1 cellular context compared by ENCODE assay signal in the genomic region with DNA sequence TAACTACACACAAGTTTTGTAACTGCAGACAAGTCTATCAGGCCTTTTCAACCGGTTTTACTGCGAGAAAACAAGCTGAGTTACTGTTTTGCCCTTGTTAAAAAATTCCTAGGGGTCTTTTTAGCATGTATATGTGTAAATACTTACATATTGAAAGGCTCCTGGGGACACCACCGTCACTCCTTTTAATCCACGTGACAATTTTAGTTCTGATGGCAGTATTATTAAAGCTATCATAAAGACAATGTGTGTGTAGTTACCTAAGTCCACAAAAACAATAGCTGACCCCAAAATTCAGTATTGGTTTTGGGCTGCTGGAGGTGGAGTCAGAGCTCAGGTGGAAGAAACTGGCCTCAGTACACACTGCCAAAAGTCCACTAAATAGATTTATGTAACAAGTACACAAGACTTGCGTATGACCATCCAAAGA.
TF ChIP-seq lines count a peak whose summit lies in the region.

No MANE protein-coding gene starts in this region.

TF ChIP-seq in H1, 55 proteins besides CTCF, POLR2A, EP300 and RAD21:
- TF ChIP-seq SP2 (IDR thresholded peaks at IDR 0.05; ENCODE audit: low read length) (no peak), NRF1 (IDR thresholded peaks at IDR 0.05; ENCODE audit: low read depth, low read length) (no peak), FOSL1 (IDR thresholded peaks at IDR 0.05; ENCODE audit: insufficient read depth, low read depth, low read length) (no peak), GABPA (IDR thresholded peaks at IDR 0.05; ENCODE audit: borderline replicate concordance, insufficient read depth, low read length) (no peak), GTF2F1 (IDR thresholded peaks at IDR 0.05; ENCODE audit: borderline replicate concordance, low read depth, low read length) (no peak), EZH2 (IDR thresholded peaks at IDR 0.05; ENCODE audit: low read depth, low read length, severe bottlenecking) (no peak), CBX8 (IDR thresholded peaks at IDR 0.05; ENCODE audit: borderline replicate concordance, low read depth, low read length) (no peak), BACH1 (IDR thresholded peaks at IDR 0.05; ENCODE audit: low read length) (no peak), CREB1 (IDR thresholded peaks at IDR 0.05) (no peak), CEBPB (IDR thresholded peaks at IDR 0.05; ENCODE audit: low read depth, low read length) (no peak)
- TF ChIP-seq, protein P1, sequence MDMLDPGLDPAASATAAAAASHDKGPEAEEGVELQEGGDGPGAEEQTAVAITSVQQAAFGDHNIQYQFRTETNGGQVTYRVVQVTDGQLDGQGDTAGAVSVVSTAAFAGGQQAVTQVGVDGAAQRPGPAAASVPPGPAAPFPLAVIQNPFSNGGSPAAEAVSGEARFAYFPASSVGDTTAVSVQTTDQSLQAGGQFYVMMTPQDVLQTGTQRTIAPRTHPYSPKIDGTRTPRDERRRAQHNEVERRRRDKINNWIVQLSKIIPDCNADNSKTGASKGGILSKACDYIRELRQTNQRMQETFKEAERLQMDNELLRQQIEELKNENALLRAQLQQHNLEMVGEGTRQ (IDR thresholded peaks at IDR 0.05; ENCODE audit: low read length) = no peak
- TF ChIP-seq, protein P2, sequence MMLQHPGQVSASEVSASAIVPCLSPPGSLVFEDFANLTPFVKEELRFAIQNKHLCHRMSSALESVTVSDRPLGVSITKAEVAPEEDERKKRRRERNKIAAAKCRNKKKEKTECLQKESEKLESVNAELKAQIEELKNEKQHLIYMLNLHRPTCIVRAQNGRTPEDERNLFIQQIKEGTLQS (IDR thresholded peaks at IDR 0.05; ENCODE audit: insufficient read depth, low read depth, low read length) = no peak
